In the genomic region with DNA sequence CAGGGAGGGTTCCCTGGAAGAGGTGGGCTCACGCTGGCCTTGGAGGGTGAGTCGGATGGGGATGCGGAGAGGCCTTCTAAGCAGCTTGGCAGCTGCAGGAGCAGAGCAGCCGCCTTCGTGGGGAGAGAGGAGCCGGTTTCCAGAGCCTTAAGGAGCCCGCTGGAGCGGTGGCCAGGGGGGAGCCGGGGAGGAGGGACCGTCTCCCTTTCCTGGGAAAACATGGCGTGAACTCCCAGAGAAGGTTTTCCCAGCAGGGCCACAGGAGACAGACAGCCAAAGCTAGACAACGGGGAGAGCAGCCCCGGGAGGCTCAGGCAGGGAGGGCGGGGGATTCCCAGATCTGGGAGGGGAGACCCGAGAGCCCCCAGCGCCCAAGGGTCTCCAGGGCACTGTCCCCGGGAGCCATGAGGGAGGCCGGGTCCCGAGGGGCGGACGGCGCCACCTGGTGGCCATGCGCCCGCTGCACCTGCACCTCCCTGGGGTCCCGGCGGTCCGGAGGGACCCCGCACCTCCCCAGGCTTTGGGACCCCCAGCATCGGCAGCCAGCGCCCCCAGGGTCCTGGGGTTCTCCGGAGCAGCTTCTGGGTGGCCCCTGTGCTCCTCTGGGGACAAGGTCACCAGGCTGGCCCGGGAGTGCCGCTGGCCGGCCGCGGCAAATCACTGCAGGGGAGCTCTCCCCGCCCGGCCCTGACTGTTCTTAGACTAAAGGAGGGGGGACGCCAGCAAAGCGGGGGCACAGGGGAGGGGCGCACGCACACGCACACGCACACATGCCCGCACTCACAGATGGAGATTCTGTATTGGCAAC, we compare ENCODE assay signal across 8 cellular contexts. TPM values are rescaled to one million over a fixed set of nuclear protein-coding genes. Genes with fewer than 3 reads are reported as not detected.
DNase-seq lines count a peak whose midpoint lies in the region; ATAC-seq and TF ChIP-seq lines count a peak whose summit lies in the region.

No MANE protein-coding gene starts in this region.

- no peaks in the 10 kb centered on the region for H3K9me3 ChIP-seq in uterus

- H3K4me1 Mint-ChIP-seq in activated T-cell treated with anti-CD3 and anti-CD28 coated beads, Interleukin-2, amount 50 U/mL, for 72 hours (ENCODE audit: low read depth) = no peaks in the 10 kb centered on the region

- TF ChIP-seq POLR2A in uterus (IDR thresholded peaks at IDR 0.05) = peak in 1 of 2 donors; percentile 9

- no peaks in the 10 kb centered on the region for H3K4me1 ChIP-seq in uterus

- H3K4me3 ChIP-seq in GM12864 (ENCODE audit: low read depth, low read length) (no peak overlapping the region), fibroblast of mammary gland (ENCODE audit: control insufficient read depth, low read depth, low read length) (no peak overlapping the region), uterus (no peak overlapping the region)

- H3K27ac ChIP-seq in uterus = no peak overlapping the region

- H3K36me3 ChIP-seq in uterus = no peaks in the 10 kb centered on the region

- H3K4me3 Mint-ChIP-seq in activated T-cell treated with anti-CD3 and anti-CD28 coated beads, Interleukin-2, amount 50 U/mL, for 72 hours = no peak overlapping the region

- intact Hi-C loops in uterus (cut with DNase I; ENCODE audit: low total_unique reads) = loop anchor here (1.0 kb wide), 1 partner anchor 138 kb away; no protein-coding TSS in a partner anchor

- peak; percentile 77 to 79 for ATAC-seq in activated T-cell treated with anti-CD3 and anti-CD28 coated beads, Interleukin-2, amount 50 U/mL, for 72 hours (replicated peaks in 1 of 2)
- ATAC-seq in omental fat pad (ENCODE audit: low FRiP score) (no peak), HG03469 (IDR thresholded peaks at IDR 0.05; ENCODE audit: unreplicated experiment) (no peak)

- TF ChIP-seq CTCF in GM12864 (IDR thresholded peaks at IDR 0.05; ENCODE audit: low read depth, low read length, missing control alignments) = peak; percentile 85
- peak; percentile 65 for TF ChIP-seq CTCF in fibroblast of mammary gland (conservative IDR thresholded peaks at IDR 0.05; ENCODE audit: control insufficient read depth, insufficient read depth, low read depth, low read length)
- peak in 2 of 3 donors; percentile 79 to 88 for TF ChIP-seq CTCF in omental fat pad (IDR thresholded peaks at IDR 0.05)
- peak; percentile 90 to 99 (median 96) for TF ChIP-seq CTCF in uterus (IDR thresholded peaks at IDR 0.05)

- H3K9me3 Mint-ChIP-seq in activated T-cell treated with anti-CD3 and anti-CD28 coated beads, Interleukin-2, amount 50 U/mL, for 72 hours = no peaks in the 10 kb centered on the region

- no peaks in the 10 kb centered on the region for H3K36me3 Mint-ChIP-seq in activated T-cell treated with anti-CD3 and anti-CD28 coated beads, Interleukin-2, amount 50 U/mL, for 72 hours (ENCODE audit: insufficient read depth in 2 of 2)

- DNase-seq in GM12864 (ENCODE audit: low read depth) (no peak), NCI-H2227 treated with DMSO at 0.1 percent for 48 hours (lab: John Stamatoyannopoulos, UW) (peak; percentile 42), fibroblast of mammary gland (ENCODE audit: low read depth) (no peak), omental fat pad (ENCODE audit: low spot score) (no peak), uterus (peak in 1 of 2 donors; percentile 55), SIG-M5 (lab: John Stamatoyannopoulos, UW) (no peak)
- DNase-seq in activated T-cell treated with anti-CD3 and anti-CD28 coated beads, Interleukin-2, amount 50 U/mL, for 72 hours = peak; percentile 71 to 79

- H3K27me3 ChIP-seq in uterus = no peaks in the 10 kb centered on the region

- H3K27me3 Mint-ChIP-seq in activated T-cell treated with anti-CD3 and anti-CD28 coated beads, Interleukin-2, amount 50 U/mL, for 72 hours (ENCODE audit: low read depth) = no peaks in the 10 kb centered on the region

- H3K27ac Mint-ChIP-seq in activated T-cell treated with anti-CD3 and anti-CD28 coated beads, Interleukin-2, amount 50 U/mL, for 72 hours = no peak overlapping the region

RNA-seq across cellular contexts. Expression of a gene that starts 2.4 kb away (rescaled TPM):
- not detected for total RNA-seq in activated T-cell treated with anti-CD3 and anti-CD28 coated beads, Interleukin-2, amount 50 U/mL, for 72 hours
- not detected for total RNA-seq in omental fat pad
- 1 to 10 TPM in 1 of 4 donors, not detected in 3; 2.0 TPM for total RNA-seq in uterus

RNA-seq across cellular contexts. Expression of a gene that starts 6.4 kb away (rescaled TPM):
- total RNA-seq in activated T-cell treated with anti-CD3 and anti-CD28 coated beads, Interleukin-2, amount 50 U/mL, for 72 hours = 1 to 10 TPM; 1.2 TPM
- 1 to 10 TPM in 3 of 4 donors, not detected in 1; 1.4 to 3.7 (median 2.4) TPM for total RNA-seq in omental fat pad
- total RNA-seq in uterus = 1 to 10 TPM in 1 of 4 donors, under 1 TPM in 1, not detected in 2; 0.95 to 1.5 TPM

RNA-seq across cellular contexts. Expression of a gene that starts 20.5 kb away (rescaled TPM):
- total RNA-seq in activated T-cell treated with anti-CD3 and anti-CD28 coated beads, Interleukin-2, amount 50 U/mL, for 72 hours = 100 to 1,000 TPM; 301 to 312 TPM
- total RNA-seq in omental fat pad = 10 to 100 TPM; 12.1 to 71.2 (median 49.8) TPM
- 100 to 1,000 TPM in 1 of 4 donors, 10 to 100 TPM in 3; 11.2 to 112 (median 25.1) TPM for total RNA-seq in uterus

RNA-seq across cellular contexts. Expression of a gene that starts 59.3 kb away (rescaled TPM):
- not detected for total RNA-seq in activated T-cell treated with anti-CD3 and anti-CD28 coated beads, Interleukin-2, amount 50 U/mL, for 72 hours
- total RNA-seq in omental fat pad (not detected), uterus (not detected)

Comparison
In these comparisons a context has a peak if more than half of its experiments do, and no peak if none do; other contexts are left out.
1. DNase-seq: peak in NCI-H2227 treated with DMSO at 0.1 percent for 48 hours (single experiment) and activated T-cell treated with anti-CD3 and anti-CD28 coated beads, Interleukin-2, amount 50 U/mL, for 72 hours (2 of 2); none in GM12864 (single experiment), fibroblast of mammary gland (single experiment), omental fat pad (single experiment) and SIG-M5 (single experiment).
2. ATAC-seq: peak in activated T-cell treated with anti-CD3 and anti-CD28 coated beads, Interleukin-2, amount 50 U/mL, for 72 hours (2 of 2); none in omental fat pad (single experiment) and HG03469 (single experiment).
3. Peak in every context shown above with its lines, with median percentiles within 50 percentile points of each other: CTCF ChIP-seq.